1 cellular context compared by ENCODE assay signal in the genomic region with DNA sequence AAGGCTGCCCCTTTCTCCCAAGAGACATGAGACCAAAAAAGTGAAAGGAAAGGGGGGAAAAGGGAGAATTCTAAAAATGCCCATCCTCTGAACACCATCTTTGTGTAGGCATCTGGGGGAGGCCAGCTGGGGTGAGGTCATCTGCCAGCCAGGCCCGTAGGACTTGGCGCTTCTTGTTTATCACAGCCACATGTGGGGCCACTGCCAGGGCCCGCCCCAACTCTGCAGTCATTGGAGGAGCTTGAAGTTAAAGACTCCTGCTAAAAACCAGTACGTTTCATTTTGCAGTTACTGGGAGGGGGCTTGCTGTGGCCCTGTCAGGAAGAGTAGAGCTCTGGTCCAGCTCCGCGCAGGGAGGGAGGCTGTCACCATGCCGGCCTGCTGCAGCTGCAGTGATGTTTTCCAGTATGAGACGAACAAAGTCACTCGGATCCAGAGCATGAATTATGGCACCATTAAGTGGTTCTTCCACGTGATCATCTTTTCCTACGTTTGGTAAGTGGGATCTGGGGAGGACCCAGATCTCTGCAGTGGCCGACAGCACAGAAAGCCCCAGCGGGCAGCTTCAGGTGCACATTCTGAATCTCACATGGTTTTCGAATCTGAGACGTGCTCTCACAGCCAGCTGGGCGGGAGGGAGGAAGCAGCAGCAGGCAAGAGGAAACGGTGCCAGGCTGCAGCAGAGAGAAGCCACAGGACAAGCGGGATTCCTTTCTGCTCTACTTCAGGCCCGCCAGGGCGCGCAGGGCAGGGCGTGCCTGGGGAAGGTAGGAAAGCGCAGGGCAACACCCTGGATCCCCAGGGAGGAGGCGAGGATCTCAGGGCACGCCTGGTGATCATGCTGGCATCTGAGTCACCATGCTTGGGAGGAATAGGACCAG.
TF ChIP-seq lines count a peak whose summit lies in the region.

TSS of gene P2RX7 (plus strand) at position 276 of the 881 bp plus-strand sequence. CDS start at position 371, 95 bp downstream.

TF ChIP-seq in endothelial cell of umbilical vein, 7 proteins besides CTCF, POLR2A, EP300 and RAD21:
- no peak for TF ChIP-seq FOS (IDR thresholded peaks at IDR 0.05; ENCODE audit: borderline replicate concordance, insufficient read depth, low read length)
- no peak for TF ChIP-seq POLR2AphosphoS5 (IDR thresholded peaks at IDR 0.05; ENCODE audit: insufficient read depth, low read depth, low read length)
- no peak for TF ChIP-seq MYC (IDR thresholded peaks at IDR 0.05; ENCODE audit: low read depth, low read length)
- no peak for TF ChIP-seq MAX (IDR thresholded peaks at IDR 0.05; ENCODE audit: insufficient read depth, insufficient read length)
- TF ChIP-seq GATA2 (IDR thresholded peaks at IDR 0.05; ENCODE audit: insufficient read depth, insufficient read length, low read depth, low read length), result no peak
- TF ChIP-seq JUN (IDR thresholded peaks at IDR 0.05; ENCODE audit: borderline replicate concordance, insufficient read depth, insufficient read length, low read depth), result peak; percentile 12
TF ChIP-seq in endothelial cell of umbilical vein: peak in this region for 1.
